Comparison of ENCODE assay signal across 1 cellular context in the genomic region with DNA sequence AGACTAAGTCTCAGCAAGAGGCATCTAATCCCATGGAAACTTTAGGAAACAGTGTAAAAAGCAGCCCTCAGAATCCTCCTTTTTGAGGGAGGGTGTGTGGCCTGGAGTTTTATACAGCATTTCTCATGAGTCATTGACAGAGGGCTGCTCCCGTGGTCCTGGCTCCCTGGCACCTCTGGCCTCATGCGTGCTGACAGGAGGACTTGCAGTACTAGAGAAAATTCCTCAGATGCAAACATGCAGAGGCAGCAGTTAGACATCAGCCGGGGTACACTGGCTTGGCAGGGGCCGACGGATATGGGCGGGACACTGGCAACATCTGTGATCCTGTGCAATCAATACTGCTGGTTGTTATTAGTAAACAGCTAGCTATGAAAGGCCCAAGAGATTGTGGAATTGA.
TF ChIP-seq lines count a peak whose summit lies in the region.

No MANE protein-coding gene starts in this region.

TF ChIP-seq in GM23338, 12 proteins besides CTCF, POLR2A, EP300 and RAD21 (continued from another document):
- no peak for TF ChIP-seq ZNF462 (CRISPR knock-in tag; IDR thresholded peaks at IDR 0.05)
- TF ChIP-seq, protein P1, sequence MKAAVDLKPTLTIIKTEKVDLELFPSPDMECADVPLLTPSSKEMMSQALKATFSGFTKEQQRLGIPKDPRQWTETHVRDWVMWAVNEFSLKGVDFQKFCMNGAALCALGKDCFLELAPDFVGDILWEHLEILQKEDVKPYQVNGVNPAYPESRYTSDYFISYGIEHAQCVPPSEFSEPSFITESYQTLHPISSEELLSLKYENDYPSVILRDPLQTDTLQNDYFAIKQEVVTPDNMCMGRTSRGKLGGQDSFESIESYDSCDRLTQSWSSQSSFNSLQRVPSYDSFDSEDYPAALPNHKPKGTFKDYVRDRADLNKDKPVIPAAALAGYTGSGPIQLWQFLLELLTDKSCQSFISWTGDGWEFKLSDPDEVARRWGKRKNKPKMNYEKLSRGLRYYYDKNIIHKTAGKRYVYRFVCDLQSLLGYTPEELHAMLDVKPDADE (IDR thresholded peaks at IDR 0.05): no peak
- TF ChIP-seq ZNF331 (CRISPR knock-in tag; IDR thresholded peaks at IDR 0.05; ENCODE audit: low read depth): no peak
- no peak for TF ChIP-seq ZNF114 (CRISPR knock-in tag; IDR thresholded peaks at IDR 0.05)
- no peak for TF ChIP-seq JUNB (IDR thresholded peaks at IDR 0.05; ENCODE audit: unreplicated experiment)
- TF ChIP-seq EZH2phosphoT487 (IDR thresholded peaks at IDR 0.05; ENCODE audit: unreplicated experiment): no peak
- TF ChIP-seq, protein P2, sequence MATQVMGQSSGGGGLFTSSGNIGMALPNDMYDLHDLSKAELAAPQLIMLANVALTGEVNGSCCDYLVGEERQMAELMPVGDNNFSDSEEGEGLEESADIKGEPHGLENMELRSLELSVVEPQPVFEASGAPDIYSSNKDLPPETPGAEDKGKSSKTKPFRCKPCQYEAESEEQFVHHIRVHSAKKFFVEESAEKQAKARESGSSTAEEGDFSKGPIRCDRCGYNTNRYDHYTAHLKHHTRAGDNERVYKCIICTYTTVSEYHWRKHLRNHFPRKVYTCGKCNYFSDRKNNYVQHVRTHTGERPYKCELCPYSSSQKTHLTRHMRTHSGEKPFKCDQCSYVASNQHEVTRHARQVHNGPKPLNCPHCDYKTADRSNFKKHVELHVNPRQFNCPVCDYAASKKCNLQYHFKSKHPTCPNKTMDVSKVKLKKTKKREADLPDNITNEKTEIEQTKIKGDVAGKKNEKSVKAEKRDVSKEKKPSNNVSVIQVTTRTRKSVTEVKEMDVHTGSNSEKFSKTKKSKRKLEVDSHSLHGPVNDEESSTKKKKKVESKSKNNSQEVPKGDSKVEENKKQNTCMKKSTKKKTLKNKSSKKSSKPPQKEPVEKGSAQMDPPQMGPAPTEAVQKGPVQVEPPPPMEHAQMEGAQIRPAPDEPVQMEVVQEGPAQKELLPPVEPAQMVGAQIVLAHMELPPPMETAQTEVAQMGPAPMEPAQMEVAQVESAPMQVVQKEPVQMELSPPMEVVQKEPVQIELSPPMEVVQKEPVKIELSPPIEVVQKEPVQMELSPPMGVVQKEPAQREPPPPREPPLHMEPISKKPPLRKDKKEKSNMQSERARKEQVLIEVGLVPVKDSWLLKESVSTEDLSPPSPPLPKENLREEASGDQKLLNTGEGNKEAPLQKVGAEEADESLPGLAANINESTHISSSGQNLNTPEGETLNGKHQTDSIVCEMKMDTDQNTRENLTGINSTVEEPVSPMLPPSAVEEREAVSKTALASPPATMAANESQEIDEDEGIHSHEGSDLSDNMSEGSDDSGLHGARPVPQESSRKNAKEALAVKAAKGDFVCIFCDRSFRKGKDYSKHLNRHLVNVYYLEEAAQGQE (IDR thresholded peaks at IDR 0.05; ENCODE audit: unreplicated experiment): no peak
- TF ChIP-seq POLR2AphosphoS5 (IDR thresholded peaks at IDR 0.05; ENCODE audit: low read depth): no peak
- TF ChIP-seq NANOG (IDR thresholded peaks at IDR 0.05; ENCODE audit: borderline replicate concordance): no peak
- no peak for TF ChIP-seq EZH2 (IDR thresholded peaks at IDR 0.05; ENCODE audit: low read depth, unreplicated experiment)
